In the genomic region with DNA sequence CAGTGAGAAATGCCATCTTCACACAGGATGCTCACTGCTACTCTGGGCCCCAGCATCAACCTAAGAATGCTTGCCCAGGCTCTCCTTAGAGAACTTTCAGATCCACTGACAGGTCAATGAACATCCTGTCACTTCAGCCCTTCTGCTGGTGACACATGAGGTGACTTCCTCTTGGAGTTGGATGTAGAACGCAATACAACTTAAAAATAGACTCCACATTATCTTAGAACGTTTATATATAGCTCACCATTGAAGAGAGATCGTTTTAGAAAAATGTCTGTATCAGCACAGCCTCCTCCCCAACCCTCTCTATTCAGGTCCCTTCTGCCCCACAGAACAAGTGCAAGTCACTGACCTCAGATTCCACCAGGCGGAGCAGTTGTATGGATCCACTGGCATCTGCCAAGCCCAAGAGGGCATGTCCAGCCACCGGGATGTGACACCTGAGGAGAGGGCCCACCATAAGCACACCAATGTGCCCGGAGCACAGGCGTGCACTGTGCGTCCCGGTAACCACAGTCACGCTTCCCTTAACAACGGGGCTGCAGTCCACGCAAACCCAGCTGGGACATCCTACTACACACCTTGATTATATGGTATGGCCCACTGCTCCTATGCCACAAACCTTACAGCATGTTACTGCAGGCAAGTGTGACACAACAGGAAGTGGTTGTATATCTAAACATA, we compare ENCODE assay signal across 12 cellular contexts. TPM values are rescaled to one million over a fixed set of nuclear protein-coding genes. Genes with fewer than 3 reads are reported as not detected.
DNase-seq lines count a peak whose midpoint lies in the region; ATAC-seq and TF ChIP-seq lines count a peak whose summit lies in the region.
"Had no signal": no experiment of that assay in that cellular context is flagged by ENCODE, and none has a peak within 500 bp of the region (broad histone marks: within the 10 kb centered on the region; RNA-seq: fewer than 3 reads in every experiment).

No MANE protein-coding gene starts in this region.

- H3K9me3 Mint-ChIP-seq in IgD-negative memory B cell: no peaks in the 10 kb centered on the region
- no peaks in the 10 kb centered on the region for H3K9me3 Mint-ChIP-seq in activated T-helper 17 cell treated with anti-CD3 and anti-CD28 coated beads, Interleukin-2, amount 50 U/mL, for 72 hours

- no peaks in the 10 kb centered on the region for H3K27me3 ChIP-seq in BLaER1
- H3K27me3 ChIP-seq in right atrium auricular region: no peaks in the 10 kb centered on the region
- H3K27me3 ChIP-seq: SJCRH30 had no signal

- H3K4me2 ChIP-seq in BLaER1: peak overlapping the region; percentile 98

- peaks cover 26 to 29% (median 27%) of the 10 kb centered on the region in 3 donors for H3K4me1 Mint-ChIP-seq in IgD-negative memory B cell
- H3K4me1 Mint-ChIP-seq in activated T-helper 17 cell treated with anti-CD3 and anti-CD28 coated beads, Interleukin-2, amount 50 U/mL, for 72 hours: peaks cover 20% of the 10 kb centered on the region

- TF ChIP-seq CTCF in right atrium auricular region (IDR thresholded peaks at IDR 0.05): no peak

- peaks cover 4% of the 10 kb centered on the region for H3K36me3 Mint-ChIP-seq in IgD-negative memory B cell
- H3K36me3 Mint-ChIP-seq in activated T-helper 17 cell treated with anti-CD3 and anti-CD28 coated beads, Interleukin-2, amount 50 U/mL, for 72 hours (ENCODE audit: low read depth): peaks cover 51% of the 10 kb centered on the region

- 0 out of 2 replicates have a peak overlapping the region, but pooled peaks have one; percentile 91 for H3K4me3 ChIP-seq in BLaER1
- H3K4me3 ChIP-seq in right atrium auricular region: peak overlapping the region in 1 of 2 donors; percentile 4
- H3K4me3 ChIP-seq: SJCRH30, thoracic aorta had no signal

- H3K4me1 ChIP-seq in BLaER1 (peaks cover 39% of the 10 kb centered on the region), right atrium auricular region (peaks cover 0 to 54% of the 10 kb centered on the region in 2 donors)

- no peak for DNase-seq in right atrium auricular region (ENCODE audit: low spot score)
- no peak for DNase-seq in NCI-H226
- no peak for DNase-seq in NCI-H2227 (lab: John Stamatoyannopoulos, UW; ENCODE audit: unreplicated experiment)
- no peak for DNase-seq in stimulated activated CD4-positive, alpha-beta T cell treated with anti-CD3 and anti-CD28 coated beads, Interleukin-1b, Interleukin-23, amount 100 ng/mL, for 48 hours
- DNase-seq: activated CD4-positive, alpha-beta T cell treated with anti-CD3 and anti-CD28 coated beads, Interleukin-2, amount 50 U/mL, for 1 hour; NCI-H2029; SJCRH30 had no signal

- H3K27ac ChIP-seq in BLaER1 (no peak overlapping the region), right atrium auricular region (peak overlapping the region; percentile 66 to 70)
- H3K27ac ChIP-seq: SJCRH30, thoracic aorta had no signal

- no peaks in the 10 kb centered on the region for H3K9me3 ChIP-seq in BLaER1
- H3K9me3 ChIP-seq in right atrium auricular region: no peaks in the 10 kb centered on the region
- H3K9me3 ChIP-seq: SJCRH30, thoracic aorta had no signal

- H3K27ac Mint-ChIP-seq in IgD-negative memory B cell: peak overlapping the region; percentile 71 to 96 (median 78)
- H3K27ac Mint-ChIP-seq in activated T-helper 17 cell treated with anti-CD3 and anti-CD28 coated beads, Interleukin-2, amount 50 U/mL, for 72 hours: peak overlapping the region; percentile 85

- ATAC-seq in activated T-helper 17 cell treated with anti-CD3 and anti-CD28 coated beads, Interleukin-2, amount 50 U/mL, for 72 hours (replicated peaks): no peak
- ATAC-seq in HG03175 (IDR thresholded peaks at IDR 0.05; ENCODE audit: unreplicated experiment): no peak

- peak overlapping the region; percentile 93; the same call in 1 of the 2 replicates for H3K9ac ChIP-seq in BLaER1

- H4K20me1 ChIP-seq in BLaER1: peaks cover 64% of the 10 kb centered on the region

- peak overlapping the region in 3 of 4 donors; percentile 55 to 90 (median 89) for H3K4me3 Mint-ChIP-seq in IgD-negative memory B cell
- H3K4me3 Mint-ChIP-seq in activated T-helper 17 cell treated with anti-CD3 and anti-CD28 coated beads, Interleukin-2, amount 50 U/mL, for 72 hours: peak overlapping the region; percentile 81

- H3K36me3 ChIP-seq in BLaER1: peaks cover 71% of the 10 kb centered on the region
- H3K36me3 ChIP-seq in right atrium auricular region: peaks cover 24% of the 10 kb centered on the region

- H3K27me3 Mint-ChIP-seq in IgD-negative memory B cell: no peaks in the 10 kb centered on the region
- no peaks in the 10 kb centered on the region for H3K27me3 Mint-ChIP-seq in activated T-helper 17 cell treated with anti-CD3 and anti-CD28 coated beads, Interleukin-2, amount 50 U/mL, for 72 hours

RNA-seq across cellular contexts. Expression of gene DPH7, which starts 2.9 kb away (rescaled TPM):
- 38.3 TPM for polyA plus RNA-seq in IgD-negative memory B cell
- 10 to 100 TPM; 26.7 to 35.5 TPM for total RNA-seq in activated T-helper 17 cell treated with anti-CD3 and anti-CD28 coated beads, Interleukin-2, amount 50 U/mL, for 72 hours
- 10 to 100 TPM; 17.9 to 21.0 TPM for total RNA-seq in right atrium auricular region

RNA-seq across cellular contexts. Expression of gene ZMYND19, which starts 14.4 kb away (rescaled TPM):
- polyA plus RNA-seq in IgD-negative memory B cell: 8.8 TPM
- 10 to 100 TPM; 27.2 to 43.6 TPM for total RNA-seq in activated T-helper 17 cell treated with anti-CD3 and anti-CD28 coated beads, Interleukin-2, amount 50 U/mL, for 72 hours
- 1 to 10 TPM; 5.0 to 6.4 TPM for total RNA-seq in right atrium auricular region

RNA-seq across cellular contexts. Expression of gene MRPL41, which starts 24.2 kb away (rescaled TPM):
- polyA plus RNA-seq in IgD-negative memory B cell: 44.9 TPM
- 10 to 100 TPM; 23.3 to 45.5 TPM for total RNA-seq in activated T-helper 17 cell treated with anti-CD3 and anti-CD28 coated beads, Interleukin-2, amount 50 U/mL, for 72 hours
- total RNA-seq in right atrium auricular region: 100 to 1,000 TPM; 172 to 238 TPM

RNA-seq across cellular contexts. Expression of gene PNPLA7, which starts 25.7 kb away (rescaled TPM):
- 2.7 TPM for polyA plus RNA-seq in IgD-negative memory B cell
- total RNA-seq in activated T-helper 17 cell treated with anti-CD3 and anti-CD28 coated beads, Interleukin-2, amount 50 U/mL, for 72 hours: 1 to 10 TPM; 2.9 to 5.1 TPM
- 1 to 10 TPM; 4.4 to 4.6 TPM for total RNA-seq in right atrium auricular region

RNA-seq across cellular contexts. Expression of gene ARRDC1, which starts 29.6 kb away (rescaled TPM):
- 49.2 TPM for polyA plus RNA-seq in IgD-negative memory B cell
- 10 to 100 TPM; 39.0 to 43.0 TPM for total RNA-seq in activated T-helper 17 cell treated with anti-CD3 and anti-CD28 coated beads, Interleukin-2, amount 50 U/mL, for 72 hours
- total RNA-seq in right atrium auricular region: 10 to 100 TPM; 21.4 to 37.8 TPM
